ENCODE assay signal across 8 cellular contexts in genomic region chr9:66269783-66270182, GRCh38.
A peak's percentile ranks its signal among the peaks of the same experiment; 100 is the strongest.
DNase-seq lines count a peak whose midpoint lies in the region; ATAC-seq and TF ChIP-seq lines count a peak whose summit lies in the region.
"Not testable (repeated sequence)": the region's sequence is repeated elsewhere in the genome, so short reads cannot be mapped to it uniquely, and the experiment has no call there.

No MANE protein-coding gene starts in this region.

- H3K9me3 ChIP-seq in heart left ventricle; neural cell (ENCODE audit: low read length); upper lobe of left lung: not testable (repeated sequence)

- intact Hi-C loops in MCF 10A (cut with micrococcal nuclease); heart left ventricle (cut with DNase I): not testable (repeated sequence)

- TF ChIP-seq POLR2A in heart left ventricle (IDR thresholded peaks at IDR 0.05) (peak in 1 of 2 donors; percentile 80), upper lobe of left lung (IDR thresholded peaks at IDR 0.05) (peak in 3 of 4 donors; percentile 39 to 68 (median 42))

- not testable (repeated sequence) for BruUV-seq in MCF 10A (replicated peaks; lab: Mats Ljungman, UMichigan)

- H3K4me3 Mint-ChIP-seq in MCF 10A (ENCODE audit: unreplicated experiment): peak overlapping the region; percentile 97

- ATAC-seq in GM21390 (IDR thresholded peaks at IDR 0.05; ENCODE audit: unreplicated experiment) (peak; percentile 57), heart left ventricle (peak in 3 of 4 donors; percentile 64 to 78 (median 68)), upper lobe of left lung (ENCODE audit: low FRiP score in 2 of 2) (peak in 1 of 2 donors; percentile 51)

- not testable (repeated sequence) for H3K4me1 ChIP-seq in heart left ventricle, upper lobe of left lung

- H3K4me2 ChIP-seq in neural cell (ENCODE audit: low read length): not testable (repeated sequence)

- peak overlapping the region; percentile 93 for H3K27ac Mint-ChIP-seq in MCF 10A (ENCODE audit: low read depth, unreplicated experiment)

- TF ChIP-seq CTCF in MCF 10A (IDR thresholded peaks at IDR 0.05; ENCODE audit: unreplicated experiment); heart left ventricle (IDR thresholded peaks at IDR 0.05); neural cell (IDR thresholded peaks at IDR 0.05; ENCODE audit: poor library complexity, severe bottlenecking); upper lobe of left lung (IDR thresholded peaks at IDR 0.05): not testable (repeated sequence)

- not testable (repeated sequence) for TF ChIP-seq RAD21 in neural cell (conservative IDR thresholded peaks at IDR 0.05)

- H3K27ac ChIP-seq in heart left ventricle (peak overlapping the region; percentile 41 to 85 (median 76)), upper lobe of left lung (peak overlapping the region; percentile 84 to 87 (median 84))
- H3K27ac ChIP-seq in neural cell (ENCODE audit: low read length): not testable (repeated sequence)

- H3K79me2 ChIP-seq in neural cell (replicated peaks; ENCODE audit: insufficient read depth, low read length): not testable (repeated sequence)

- not testable (repeated sequence) for H4K20me1 ChIP-seq in neural cell (ENCODE audit: insufficient read depth)

- H3K36me3 ChIP-seq in heart left ventricle; neural cell (ENCODE audit: insufficient read depth, low read length); upper lobe of left lung: not testable (repeated sequence)

- DNase-seq in T-helper 1 cell (peak in 4 of 5 donors; percentile 20 to 56 (median 34)), activated T-cell treated with anti-CD3 and anti-CD28 coated beads for 4 hours (peak; percentile 51), heart left ventricle (peak; percentile 65 to 93 (median 85)), upper lobe of left lung (peak; percentile 81 to 94)
- DNase-seq in MCF 10A (ENCODE audit: unreplicated experiment): not testable (repeated sequence)
- DNase-seq in stimulated activated CD4-positive, alpha-beta T cell treated with anti-CD3 and anti-CD28 coated beads, Interleukin-4, amount 100 ng/mL, for 4 hours: peak; percentile 61 to 66

- H3K9me3 Mint-ChIP-seq in MCF 10A (ENCODE audit: unreplicated experiment): not testable (repeated sequence)

- CTCF ChIA-PET in MCF 10A (lab: Yijun Ruan, JAX): not testable (repeated sequence)

- H3K4me1 Mint-ChIP-seq in MCF 10A (ENCODE audit: insufficient read depth, unreplicated experiment): not testable (repeated sequence)

- H3F3A ChIP-seq in neural cell (ENCODE audit: insufficient read depth, low read length, poor library complexity, severe bottlenecking): not testable (repeated sequence)

- WGBS in heart left ventricle, 4 donors: 0 to 1% methylated on average over 36 of the region's 42 CpGs; no CpG with 5 or more reads in 2 of the 4 donors
- WGBS in upper lobe of left lung, 2 donors: no CpG with 5 or more reads among the region's 42 CpGs

- POLR2A ChIA-PET in MCF 10A (lab: Yijun Ruan, JAX): not testable (repeated sequence)

- not testable (repeated sequence) for H3K27me3 ChIP-seq in heart left ventricle; neural cell (ENCODE audit: insufficient read depth, low read depth, low read length); upper lobe of left lung

- H3K4me3 ChIP-seq in heart left ventricle: peak overlapping the region; percentile 22 to 76 (median 60)
- H3K4me3 ChIP-seq in neural cell (ENCODE audit: low read length): peak overlapping the region; percentile 58
- H3K4me3 ChIP-seq in upper lobe of left lung: peak overlapping the region; percentile 22 to 64 (median 58)

- not testable (repeated sequence) for TF ChIP-seq EP300 in neural cell (conservative IDR thresholded peaks at IDR 0.05; ENCODE audit: poor library complexity, severe bottlenecking); upper lobe of left lung (IDR thresholded peaks at IDR 0.05)

- H3K9ac ChIP-seq in neural cell (ENCODE audit: low read length): not testable (repeated sequence)

- not testable (repeated sequence) for H3K36me3 Mint-ChIP-seq in MCF 10A (ENCODE audit: insufficient read depth, unreplicated experiment)

- not testable (repeated sequence) for H3K9me2 ChIP-seq in neural cell (ENCODE audit: insufficient read depth, low read length)

- H3K27me3 Mint-ChIP-seq in MCF 10A (ENCODE audit: insufficient read depth, unreplicated experiment): not testable (repeated sequence)

- not testable (repeated sequence) for H2AFZ ChIP-seq in neural cell (ENCODE audit: low read depth, low read length)
